ENCODE assay signal across 17 cellular contexts in genomic region chr6:509676-510075, GRCh38.
A peak's percentile ranks its signal among the peaks of the same experiment; 100 is the strongest.
DNase-seq lines count a peak whose midpoint lies in the region; ATAC-seq, FAIRE-seq and TF ChIP-seq lines count a peak whose summit lies in the region.
"Had no signal": no experiment of that assay in that cellular context is flagged by ENCODE, and none has a peak within 500 bp of the region (broad histone marks: within the 10 kb centered on the region; RNA-seq: fewer than 3 reads in every experiment).

No MANE protein-coding gene starts in this region.

- POLR2A ChIA-PET in T-cell (lab: Charles Lee) = no interaction called here

- H3K9me3 Mint-ChIP-seq in activated naive CD4-positive, alpha-beta T cell treated with anti-CD3 and anti-CD28 coated beads, Interleukin-2, amount 50 U/mL, for 24 hours = peaks cover 7% of the 10 kb centered on the region
- no peaks in the 10 kb centered on the region for H3K9me3 Mint-ChIP-seq in T-cell
- H3K9me3 Mint-ChIP-seq in central memory CD8-positive, alpha-beta T cell = no peaks in the 10 kb centered on the region
- H3K9me3 Mint-ChIP-seq: IgD-negative memory B cell had no signal

- peaks cover 16% of the 10 kb centered on the region for H3K36me3 Mint-ChIP-seq in activated naive CD4-positive, alpha-beta T cell treated with anti-CD3 and anti-CD28 coated beads, Interleukin-2, amount 50 U/mL, for 24 hours
- peaks cover 23% of the 10 kb centered on the region for H3K36me3 Mint-ChIP-seq in T-cell
- peaks cover 7% of the 10 kb centered on the region for H3K36me3 Mint-ChIP-seq in central memory CD8-positive, alpha-beta T cell (ENCODE audit: insufficient read depth)

- DNase-seq in activated naive CD4-positive, alpha-beta T cell treated with anti-CD3 and anti-CD28 coated beads, Interleukin-2, amount 50 U/mL, for 16 hours = no peak
- DNase-seq in T-cell (no peak), D721Med (ENCODE audit: insufficient read length, low spot score) (no peak), SHP77 (lab: John Stamatoyannopoulos, UW) (no peak)
- no peak for DNase-seq in central memory CD8-positive, alpha-beta T cell (ENCODE audit: low spot score in 2 of 2)
- no peak for DNase-seq in stimulated activated naive CD4-positive, alpha-beta T cell treated with Interleukin-2 at 50 U/mL for 16 hours (lab: John Stamatoyannopoulos, UW)
- DNase-seq: activated CD4-positive, alpha-beta T cell treated with anti-CD3 and anti-CD28 coated beads, Interleukin-2, amount 50 U/mL, for 4 hours; NCI-H1105; NCI-H2171; OCI-M1; sigmoid colon; stimulated activated CD4-positive, alpha-beta T cell treated with anti-CD3 and anti-CD28 coated beads, Interleukin-2, amount 100 ng/mL, for 24 hours; testis had no signal

- ATAC-seq in T-cell (replicated peaks in 1 of 4) (peak; percentile 71 to 78 (median 78)), GM18520 (IDR thresholded peaks at IDR 0.05; ENCODE audit: unreplicated experiment) (no peak)
- ATAC-seq in central memory CD8-positive, alpha-beta T cell (replicated peaks; ENCODE audit: extremely low read depth, poor library complexity, severe bottlenecking) = no peak
- ATAC-seq: esophagus mucosa had no signal

- CTCF ChIA-PET in T-cell (lab: Charles Lee) = no interaction called here

- H3K4me3 Mint-ChIP-seq in activated naive CD4-positive, alpha-beta T cell treated with anti-CD3 and anti-CD28 coated beads, Interleukin-2, amount 50 U/mL, for 24 hours = peak overlapping the region; percentile 80
- H3K4me3 Mint-ChIP-seq in T-cell = peak overlapping the region; percentile 21 to 43 (median 34)
- no peak overlapping the region for H3K4me3 Mint-ChIP-seq in central memory CD8-positive, alpha-beta T cell

- H3K27me3 Mint-ChIP-seq in activated naive CD4-positive, alpha-beta T cell treated with anti-CD3 and anti-CD28 coated beads, Interleukin-2, amount 50 U/mL, for 24 hours = no peaks in the 10 kb centered on the region
- H3K27me3 Mint-ChIP-seq in T-cell = no peaks in the 10 kb centered on the region
- H3K27me3 Mint-ChIP-seq in central memory CD8-positive, alpha-beta T cell = no peaks in the 10 kb centered on the region
- H3K27me3 Mint-ChIP-seq: IgD-negative memory B cell had no signal

- H3K4me1 Mint-ChIP-seq in activated naive CD4-positive, alpha-beta T cell treated with anti-CD3 and anti-CD28 coated beads, Interleukin-2, amount 50 U/mL, for 24 hours = peaks cover 93% of the 10 kb centered on the region
- H3K4me1 Mint-ChIP-seq in T-cell = peaks cover 76 to 85% (median 85%) of the 10 kb centered on the region in 3 donors
- peaks cover 66% of the 10 kb centered on the region for H3K4me1 Mint-ChIP-seq in central memory CD8-positive, alpha-beta T cell

- no peak for TF ChIP-seq CTCF in D721Med (IDR thresholded peaks at IDR 0.05; ENCODE audit: insufficient read depth, missing control alignments)

- H3K27ac Mint-ChIP-seq in activated naive CD4-positive, alpha-beta T cell treated with anti-CD3 and anti-CD28 coated beads, Interleukin-2, amount 50 U/mL, for 24 hours = peak overlapping the region; percentile 100
- H3K27ac Mint-ChIP-seq in T-cell = peak overlapping the region; percentile 79 to 84
- H3K27ac Mint-ChIP-seq in central memory CD8-positive, alpha-beta T cell (ENCODE audit: low read depth) = peak overlapping the region; percentile 71
- H3K27ac Mint-ChIP-seq: IgD-negative memory B cell had no signal

- no peak for FAIRE-seq in D721Med (lab: Jason Lieb, UNC)

Comparison
In these comparisons a context has a peak if more than half of its experiments do, and no peak if none do; other contexts are left out.
1. ATAC-seq: peak in T-cell (4 of 4); none in central memory CD8-positive, alpha-beta T cell (single experiment) and GM18520 (single experiment).
2. Peak in every context shown above with its lines, with median percentiles within 50 percentile points of each other: H3K27ac Mint-ChIP-seq.